10 cellular contexts compared by ENCODE assay signal in the genomic region with DNA sequence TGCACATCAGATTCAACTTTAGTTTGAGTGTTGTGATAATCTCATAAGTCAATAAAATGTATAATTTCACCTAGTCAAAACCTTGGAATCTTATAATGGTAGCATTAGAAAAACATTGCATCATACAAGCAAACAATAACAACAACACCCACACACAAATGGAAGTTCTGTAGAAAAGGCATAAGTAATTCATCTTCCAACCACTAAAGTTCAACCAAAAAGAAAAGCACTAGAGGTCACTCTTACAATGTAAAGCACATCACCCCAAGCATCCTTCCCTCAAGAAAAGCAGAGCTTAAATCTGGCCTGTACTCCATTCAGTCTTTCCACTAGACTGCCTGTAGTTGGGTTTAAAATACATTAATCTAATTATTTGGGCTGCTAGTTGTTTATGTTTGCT. TPM values are rescaled to one million over a fixed set of nuclear protein-coding genes. Genes with fewer than 3 reads are reported as not detected.
DNase-seq lines count a peak whose midpoint lies in the region; ATAC-seq and TF ChIP-seq lines count a peak whose summit lies in the region.
"Had no signal": no experiment of that assay in that cellular context is flagged by ENCODE, and none has a peak within 500 bp of the region (broad histone marks: within the 10 kb centered on the region; RNA-seq: fewer than 3 reads in every experiment).

No MANE protein-coding gene starts in this region.

- no peaks in the 10 kb centered on the region for H3K9me3 ChIP-seq in right cardiac atrium (ENCODE audit: control insufficient read depth, low read length)

- ATAC-seq in right cardiac atrium (peak; percentile 54 to 57), Right ventricle myocardium inferior (no peak)

- H3K27me3 ChIP-seq in right cardiac atrium (ENCODE audit: control insufficient read depth, insufficient read depth) = no peaks in the 10 kb centered on the region

- H3K9me3 Mint-ChIP-seq in T-helper 2 cell treated with Interferon-gamma antibody and Interleukin-4, amounts not matched to agents 5 μg/mL and 100 μg/mL, for 36 hours = no peaks in the 10 kb centered on the region

- no peak overlapping the region for H3K27ac ChIP-seq in right cardiac atrium (ENCODE audit: low read length)

- no peaks in the 10 kb centered on the region for H3K27me3 Mint-ChIP-seq in T-helper 2 cell treated with Interferon-gamma antibody and Interleukin-4, amounts not matched to agents 5 μg/mL and 100 μg/mL, for 36 hours (ENCODE audit: low read depth)

- no peak overlapping the region for H3K4me3 Mint-ChIP-seq in T-helper 2 cell treated with Interferon-gamma antibody and Interleukin-4, amounts not matched to agents 5 μg/mL and 100 μg/mL, for 36 hours

- DNase-seq in right cardiac atrium (no peak), Right ventricle myocardium inferior (ENCODE audit: missing footprints) (no peak), NCI-H460 (ENCODE audit: extremely low read depth, low read depth) (peak; percentile 47), epithelial cell of esophagus (ENCODE audit: low read depth) (peak; percentile 53), T-helper 2 cell (no peak)
- DNase-seq in stimulated activated CD4-positive, alpha-beta T cell treated with anti-CD3 and anti-CD28 coated beads, Interleukin-12 subunit alpha, Interleukin-12 subunit beta, amount 100 ng/mL, for 4 hours = no peak
- DNase-seq in T-helper 2 cell treated with Interferon-gamma antibody and Interleukin-4, amounts not matched to agents 5 μg/mL and 100 μg/mL, for 36 hours (ENCODE audit: low spot score) = no peak
- DNase-seq in activated CD4-positive, alpha-beta T cell treated with anti-CD3 and anti-CD28 coated beads for 48 hours = no peak
- DNase-seq: activated naive CD4-positive, alpha-beta T cell treated with anti-CD3 and anti-CD28 coated beads, Interleukin-2, amount 50 U/mL, for 16 hours had no signal

- H3K4me1 ChIP-seq in right cardiac atrium (ENCODE audit: control insufficient read depth, insufficient read depth, low read length) = no peaks in the 10 kb centered on the region

- no peaks in the 10 kb centered on the region for H3K4me1 Mint-ChIP-seq in T-helper 2 cell treated with Interferon-gamma antibody and Interleukin-4, amounts not matched to agents 5 μg/mL and 100 μg/mL, for 36 hours (ENCODE audit: low read depth)

- TF ChIP-seq CTCF in epithelial cell of esophagus (IDR thresholded peaks at IDR 0.05; ENCODE audit: insufficient read depth, low read depth, low read length, missing control alignments) = peak; percentile 26

- H3K27ac Mint-ChIP-seq in T-helper 2 cell treated with Interferon-gamma antibody and Interleukin-4, amounts not matched to agents 5 μg/mL and 100 μg/mL, for 36 hours = no peak overlapping the region

- no peaks in the 10 kb centered on the region for H3K36me3 Mint-ChIP-seq in T-helper 2 cell treated with Interferon-gamma antibody and Interleukin-4, amounts not matched to agents 5 μg/mL and 100 μg/mL, for 36 hours (ENCODE audit: low read depth)

- H3K4me3 ChIP-seq in right cardiac atrium (ENCODE audit: low read length) = no peak overlapping the region
- H3K4me3 ChIP-seq in epithelial cell of esophagus (ENCODE audit: low read length) = no peak overlapping the region
- H3K4me3 ChIP-seq: lung had no signal

- intact Hi-C loops in right cardiac atrium (cut with DNase I) (no loop called here), Right ventricle myocardium inferior (cut with DNase I) (loop anchor here (10.0 kb wide), 1 partner anchor 896 kb away; no protein-coding TSS in a partner anchor)

RNA-seq across cellular contexts. Expression of a gene that starts 1.8 kb away (rescaled TPM):
- total RNA-seq in right cardiac atrium (not detected), Right ventricle myocardium inferior (not detected)
- polyA plus RNA-seq in right cardiac atrium = 0.02 TPM
- total RNA-seq in NCI-H460 (2014; rRNA removed; shearing (Covaris generic)) = 0.12 and 0.15 TPM in 2 replicates
- polyA plus RNA-seq in NCI-H460 (2014; cell fraction: nucleus; rRNA removed) = 0.06 TPM in 1 of 2 replicates, not detected in the other
- polyA plus RNA-seq: lung had no signal

Comparison
In these comparisons a context has a peak if more than half of its experiments do, and no peak if none do; other contexts are left out.
1. DNase-seq: peak in NCI-H460 (single experiment) and epithelial cell of esophagus (single experiment); none in right cardiac atrium (0 of 3), Right ventricle myocardium inferior (single experiment), T-helper 2 cell (0 of 5), stimulated activated CD4-positive, alpha-beta T cell treated with anti-CD3 and anti-CD28 coated beads, Interleukin-12 subunit alpha, Interleukin-12 subunit beta, amount 100 ng/mL, for 4 hours (single experiment), T-helper 2 cell treated with Interferon-gamma antibody and Interleukin-4, amounts not matched to agents 5 μg/mL and 100 μg/mL, for 36 hours (single experiment) and activated CD4-positive, alpha-beta T cell treated with anti-CD3 and anti-CD28 coated beads for 48 hours (single experiment).